In genomic region chr12:64877363-64878004, GRCh38 we compare ENCODE assay signal across 12 cellular contexts. TPM values are rescaled to one million over a fixed set of nuclear protein-coding genes. Genes with fewer than 3 reads are reported as not detected.
A peak's percentile ranks its signal among the peaks of the same experiment; 100 is the strongest.
DNase-seq lines count a peak whose midpoint lies in the region; ATAC-seq and TF ChIP-seq lines count a peak whose summit lies in the region.
"Had no signal": no experiment of that assay in that cellular context is flagged by ENCODE, and none has a peak within 500 bp of the region (broad histone marks: within the 10 kb centered on the region; RNA-seq: fewer than 3 reads in every experiment).

No MANE protein-coding gene starts in this region.

- H3F3A ChIP-seq in GM23248 (ENCODE audit: insufficient read depth), result no peaks in the 10 kb centered on the region

- H3K4me1 ChIP-seq in GM23248 (ENCODE audit: insufficient read depth), result no peaks in the 10 kb centered on the region

- peak; percentile 64 for ATAC-seq in GM21825 (IDR thresholded peaks at IDR 0.05; ENCODE audit: unreplicated experiment)
- ATAC-seq in HG03354 (IDR thresholded peaks at IDR 0.05; ENCODE audit: poor library complexity, severe bottlenecking, unreplicated experiment), result peak; percentile 72
- no peak for ATAC-seq in Right ventricle myocardium inferior

- H3K27ac Mint-ChIP-seq in Calu3 (ENCODE audit: unreplicated experiment), result no peak overlapping the region

- CTCF ChIA-PET in Calu3 (lab: Charles Lee), result no interaction called here

- in situ Hi-C loops in GM23248 (cut with MboI), result loop anchor here (25.0 kb wide), 1 partner anchor 235 kb away; the partner anchor contains the start of gene WIF1

- no peak overlapping the region for H3K4me3 Mint-ChIP-seq in Calu3 (ENCODE audit: low read depth, unreplicated experiment)

- DNase-seq in stimulated activated CD4-positive, alpha-beta T cell treated with anti-CD3 and anti-CD28 coated beads, Interleukin-15, amount 100 ng/mL, for 24 hours, result peak; percentile 35
- DNase-seq in stimulated activated CD4-positive, alpha-beta T cell treated with anti-CD3 and anti-CD28 coated beads, Interleukin-4, amount 100 ng/mL, for 1 hour, result no peak
- DNase-seq in Calu3 (no peak), Right ventricle myocardium inferior (ENCODE audit: missing footprints) (no peak), HuH-7.5 (ENCODE audit: low spot score) (no peak), GM23248 (no peak)
- DNase-seq: activated gamma-delta T cell, foreskin fibroblast, NCI-H1092 treated with DMSO at 0.1 percent for 48 hours, T1000 had no signal

- no TSS peak for BruUV-seq in Calu3 (replicated peaks; lab: Mats Ljungman, UMichigan)

- no peaks in the 10 kb centered on the region for H3K9me3 Mint-ChIP-seq in Calu3 (ENCODE audit: low read depth, unreplicated experiment)

- no peak overlapping the region for H3K9ac ChIP-seq in GM23248

- H3K4me2 ChIP-seq in GM23248 (ENCODE audit: unreplicated experiment), result no peak overlapping the region

- H3K9me2 ChIP-seq in GM23248 (ENCODE audit: insufficient read depth), result no peaks in the 10 kb centered on the region

- no peaks in the 10 kb centered on the region for H3K9me3 ChIP-seq in GM23248 (ENCODE audit: low read depth)

- H3K36me3 ChIP-seq in GM23248 (ENCODE audit: low read depth), result no peaks in the 10 kb centered on the region

- no peak for TF ChIP-seq CTCF in Calu3 (IDR thresholded peaks at IDR 0.05; ENCODE audit: unreplicated experiment)

- 48 to 67% methylated on average over 3 of the region's 3 CpGs for WGBS in GM23248 (ENCODE audit: low coverage in 1 of 2, low lambda C conversion rate in 2 of 2, missing lambda C conversion rate in 2 of 2), 2 experiments

- no peak overlapping the region for H3K27ac ChIP-seq in GM23248

- no peaks in the 10 kb centered on the region for H4K20me1 ChIP-seq in GM23248 (ENCODE audit: insufficient read depth)

- H3K79me2 ChIP-seq in GM23248 (ENCODE audit: insufficient read depth), result no peaks in the 10 kb centered on the region

- no peaks in the 10 kb centered on the region for H3K36me3 Mint-ChIP-seq in Calu3 (ENCODE audit: insufficient read depth, unreplicated experiment)

- peaks cover 64% of the 10 kb centered on the region for H3K27me3 ChIP-seq in GM23248 (replicated peaks; ENCODE audit: insufficient read depth)

- H3K27me3 Mint-ChIP-seq in Calu3 (ENCODE audit: unreplicated experiment), result no peaks in the 10 kb centered on the region

- intact Hi-C loops in Calu3 (cut with micrococcal nuclease; ENCODE audit: unreplicated experiment), result no loop called here
- intact Hi-C loops in Right ventricle myocardium inferior (cut with DNase I), result no loop called here

- no peak overlapping the region for H2AFZ ChIP-seq in GM23248

- H3K4me3 ChIP-seq in GM23248, result no peak overlapping the region

- H3K4me1 Mint-ChIP-seq in Calu3 (ENCODE audit: low read depth, unreplicated experiment), result no peaks in the 10 kb centered on the region

RNA-seq across cellular contexts. Expression of gene TBC1D30, which starts 53.0 kb away (rescaled TPM):
- total RNA-seq in Calu3 (2022) (21.4 and 29.4 TPM in 2 replicates), Right ventricle myocardium inferior (0.35 TPM)
- not detected in 2 replicates for total RNA-seq in GM23248 (2014; rRNA removed; shearing (Covaris generic))
- 0.09 and 0.49 TPM in 2 replicates for polyA plus RNA-seq in GM23248 (2016; fragmentation: Nextera tagmentation; extraction: Ambion mirVana)

Comparison
In these comparisons a context has a peak if more than half of its experiments do, and no peak if none do; other contexts are left out.
1. RNA of gene TBC1D30, which starts 53.0 kb away (total RNA-seq): 21.4 to 29.4 TPM in Calu3; 0.35 TPM in Right ventricle myocardium inferior (single experiment) and not detected in GM23248; every median in the first group is over 10 times any median in the second.